In genomic region chr1:32204943-32205361, GRCh38 we compare ENCODE assay signal across 8 cellular contexts. TPM values are rescaled to one million over a fixed set of nuclear protein-coding genes. Genes with fewer than 3 reads are reported as not detected.
A peak's percentile ranks its signal among the peaks of the same experiment; 100 is the strongest.
DNase-seq lines count a peak whose midpoint lies in the region; ATAC-seq and TF ChIP-seq lines count a peak whose summit lies in the region.

No MANE protein-coding gene starts in this region.

- H3K4me3 Mint-ChIP-seq in activated naive CD4-positive, alpha-beta T cell treated with anti-CD3 and anti-CD28 coated beads, Interleukin-2, amount 10 ng/mL, durations not matched to agents 7 days and 5 days, result peak overlapping the region; percentile 85

- H3K27ac ChIP-seq in upper lobe of right lung, result peak overlapping the region; percentile 49

- DNase-seq in activated naive CD4-positive, alpha-beta T cell treated with anti-CD3 and anti-CD28 coated beads, Interleukin-2, amount 10 ng/mL, durations not matched to agents 7 days and 5 days, result no peak
- no peak for DNase-seq in activated naive CD4-positive, alpha-beta T cell treated with anti-CD3 and anti-CD28 coated beads, Interleukin-2, amount 50 U/mL, for 16 hours
- DNase-seq in astrocyte of the spinal cord (ENCODE audit: low read depth, low spot score) (no peak), lower leg skin (ENCODE audit: low spot score in 2 of 2) (no peak), upper lobe of right lung (peak; percentile 70), SHP77 treated with DMSO at 0.1 percent for 48 hours (lab: John Stamatoyannopoulos, UW) (no peak), NCI-H1436 (lab: John Stamatoyannopoulos, UW) (no peak)

- H3K9me3 Mint-ChIP-seq in activated naive CD4-positive, alpha-beta T cell treated with anti-CD3 and anti-CD28 coated beads, Interleukin-2, amount 10 ng/mL, durations not matched to agents 7 days and 5 days, result no peaks in the 10 kb centered on the region

- peaks cover 25% of the 10 kb centered on the region for H3K36me3 Mint-ChIP-seq in activated naive CD4-positive, alpha-beta T cell treated with anti-CD3 and anti-CD28 coated beads, Interleukin-2, amount 10 ng/mL, durations not matched to agents 7 days and 5 days

- intact Hi-C loops in lower leg skin (cut with DNase I; ENCODE audit: low total_unique reads), result no loop called here
- intact Hi-C loops in upper lobe of right lung (cut with DNase I), result no loop called here

- 24 to 29% methylated on average over 26 of the region's 26 CpGs for WGBS in lower leg skin, 2 donors

- no peak overlapping the region for H3K27ac Mint-ChIP-seq in activated naive CD4-positive, alpha-beta T cell treated with anti-CD3 and anti-CD28 coated beads, Interleukin-2, amount 10 ng/mL, durations not matched to agents 7 days and 5 days

- H3K4me3 ChIP-seq in astrocyte of the spinal cord (ENCODE audit: low read depth, low read length), result peak overlapping the region; percentile 82
- H3K4me3 ChIP-seq in lower leg skin (ENCODE audit: low read depth, poor library complexity, severe bottlenecking), result peak overlapping the region; percentile 45
- H3K4me3 ChIP-seq in upper lobe of right lung, result peak overlapping the region; percentile 60

- peaks cover 56% of the 10 kb centered on the region for H3K4me1 Mint-ChIP-seq in activated naive CD4-positive, alpha-beta T cell treated with anti-CD3 and anti-CD28 coated beads, Interleukin-2, amount 10 ng/mL, durations not matched to agents 7 days and 5 days

- no peaks in the 10 kb centered on the region for H3K36me3 ChIP-seq in upper lobe of right lung

- CTCF ChIA-PET in activated naive CD4-positive, alpha-beta T cell treated with anti-CD3 and anti-CD28 coated beads, Interleukin-2, amount 10 ng/mL, durations not matched to agents 7 days and 5 days (lab: Charles Lee), result interaction anchor here (3.7 kb wide), 1 partner anchor 11 kb away, joined by 35 read pairs; no protein-coding TSS in a partner anchor

- H3K4me1 ChIP-seq in upper lobe of right lung, result peaks cover 24% of the 10 kb centered on the region

- TF ChIP-seq CTCF in astrocyte of the spinal cord (IDR thresholded peaks at IDR 0.05; ENCODE audit: low read depth, low read length) (no peak), lower leg skin (IDR thresholded peaks at IDR 0.05) (no peak), upper lobe of right lung (IDR thresholded peaks at IDR 0.05) (no peak)

- TF ChIP-seq POLR2A in lower leg skin (IDR thresholded peaks at IDR 0.05), result no peak

- in situ Hi-C loops in astrocyte of the spinal cord (cut with HindIII; ENCODE audit: low sequenced_read_pairs), result no loop called here

- H3K27me3 Mint-ChIP-seq in activated naive CD4-positive, alpha-beta T cell treated with anti-CD3 and anti-CD28 coated beads, Interleukin-2, amount 10 ng/mL, durations not matched to agents 7 days and 5 days, result no peaks in the 10 kb centered on the region

- ATAC-seq in upper lobe of right lung (peak; percentile 8), HG03159 (IDR thresholded peaks at IDR 0.05; ENCODE audit: unreplicated experiment) (no peak)

- H3K9me3 ChIP-seq in upper lobe of right lung, result no peaks in the 10 kb centered on the region

- H3K27me3 ChIP-seq in upper lobe of right lung, result no peaks in the 10 kb centered on the region

RNA-seq across cellular contexts. Expression of gene IQCC, which starts 0.5 kb away (rescaled TPM):
- total RNA-seq in lower leg skin (1 to 10 TPM; 3.4 to 6.5 (median 4.7) TPM), upper lobe of right lung (1.2 TPM)

RNA-seq across cellular contexts. Expression of gene DCDC2B, which starts 3.9 kb away (rescaled TPM):
- total RNA-seq in lower leg skin, result not detected
- not detected for total RNA-seq in upper lobe of right lung

RNA-seq across cellular contexts. Expression of gene CCDC28B, which starts 4.6 kb away (rescaled TPM):
- total RNA-seq in lower leg skin, result 1 to 10 TPM; 2.0 to 3.6 (median 3.3) TPM
- total RNA-seq in upper lobe of right lung, result 2.7 TPM

RNA-seq across cellular contexts. Expression of gene TMEM234, which starts 17.2 kb away (rescaled TPM):
- total RNA-seq in lower leg skin (10 to 100 TPM in 2 of 4 donors, 1 to 10 TPM in 2; 2.7 to 14.8 (median 9.0) TPM), upper lobe of right lung (22.3 TPM)

RNA-seq across cellular contexts. Expression of gene EIF3I, which starts 17.3 kb away (rescaled TPM):
- total RNA-seq in lower leg skin (100 to 1,000 TPM; 128 to 189 (median 169) TPM), upper lobe of right lung (116 TPM)
